ENCODE assay signal across 11 cellular contexts in the genomic region with DNA sequence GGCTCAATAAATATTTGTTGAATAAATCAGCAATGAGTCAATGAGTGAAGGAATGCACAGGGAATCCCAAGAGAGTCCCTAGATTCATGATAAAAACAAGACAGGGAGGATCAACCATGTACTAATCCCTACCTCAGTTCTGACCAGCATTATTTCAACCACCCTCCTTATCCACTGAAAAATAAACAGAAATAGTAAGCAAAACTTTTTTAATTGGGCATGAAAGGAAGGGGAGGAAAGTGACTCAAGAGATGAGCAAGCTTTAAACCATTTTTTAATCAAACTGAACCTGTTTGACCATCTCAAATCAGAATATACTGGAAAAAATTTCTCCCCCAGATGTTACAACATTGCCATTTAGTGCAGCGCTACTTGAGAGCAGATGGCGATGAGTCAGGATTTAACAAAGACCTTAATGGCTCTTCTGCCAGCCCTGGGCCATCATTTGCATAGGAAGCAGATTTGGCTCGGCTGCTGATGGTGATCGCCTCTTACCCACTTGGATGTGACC.
A peak's percentile ranks its signal among the peaks of the same experiment; 100 is the strongest.
DNase-seq lines count a peak whose midpoint lies in the region; ATAC-seq lines count a peak whose summit lies in the region.
"Had no signal": no experiment of that assay in that cellular context is flagged by ENCODE, and none has a peak within 500 bp of the region (broad histone marks: within the 10 kb centered on the region; RNA-seq: fewer than 3 reads in every experiment).

No MANE protein-coding gene starts in this region.

- no peaks in the 10 kb centered on the region for H3K9me3 Mint-ChIP-seq in activated CD4-positive, alpha-beta T cell treated with anti-CD3 and anti-CD28 coated beads, Interleukin-2, amount 10 ng/mL, durations not matched to agents 7 days and 5 days
- H3K9me3 Mint-ChIP-seq: neural crest cell had no signal

- in situ Hi-C loops in Caki2 (cut with HindIII; ENCODE audit: low pct_unique_long_range_greater_than_20kb, low sequenced_read_pairs): no loop called here

- POLR2A ChIA-PET in activated CD4-positive, alpha-beta T cell treated with anti-CD3 and anti-CD28 coated beads, Interleukin-2, amount 10 ng/mL, durations not matched to agents 7 days and 5 days (lab: Charles Lee): no interaction called here

- H3K27me3 ChIP-seq in SJSA1 (replicated peaks): no peaks in the 10 kb centered on the region

- no peaks in the 10 kb centered on the region for H3K36me3 Mint-ChIP-seq in activated CD4-positive, alpha-beta T cell treated with anti-CD3 and anti-CD28 coated beads, Interleukin-2, amount 10 ng/mL, durations not matched to agents 7 days and 5 days (ENCODE audit: low read depth)

- H3K4me3 ChIP-seq in SJSA1: no peak overlapping the region

- H3K27ac Mint-ChIP-seq in activated CD4-positive, alpha-beta T cell treated with anti-CD3 and anti-CD28 coated beads, Interleukin-2, amount 10 ng/mL, durations not matched to agents 7 days and 5 days: no peak overlapping the region

- H3K27ac ChIP-seq in SJSA1: peak overlapping the region; percentile 47; the same call in 1 of the 2 replicates

- H3K4me1 ChIP-seq in SJSA1 (replicated peaks): peaks cover 12% of the 10 kb centered on the region

- no peaks in the 10 kb centered on the region for H3K9me3 ChIP-seq in SJSA1 (replicated peaks)

- no peaks in the 10 kb centered on the region for H3K27me3 Mint-ChIP-seq in activated CD4-positive, alpha-beta T cell treated with anti-CD3 and anti-CD28 coated beads, Interleukin-2, amount 10 ng/mL, durations not matched to agents 7 days and 5 days

- H3K36me3 ChIP-seq in SJSA1: no peaks in the 10 kb centered on the region

- H3K4me3 Mint-ChIP-seq in activated CD4-positive, alpha-beta T cell treated with anti-CD3 and anti-CD28 coated beads, Interleukin-2, amount 10 ng/mL, durations not matched to agents 7 days and 5 days: no peak overlapping the region
- H3K4me3 Mint-ChIP-seq: neural crest cell had no signal

- CTCF ChIA-PET in activated CD4-positive, alpha-beta T cell treated with anti-CD3 and anti-CD28 coated beads, Interleukin-2, amount 10 ng/mL, durations not matched to agents 7 days and 5 days (lab: Charles Lee): no interaction called here

- peak; percentile 2 for DNase-seq in Caki2 (ENCODE audit: low read depth)
- peak; percentile 38 for DNase-seq in NCI-H1092 (lab: John Stamatoyannopoulos, UW)
- DNase-seq in SJSA1 (ENCODE audit: low read depth in 1 of 2, low spot score in 2 of 2): peak; percentile 44 to 65
- peak; percentile 63 for DNase-seq in iPS-NIHi7 (ENCODE audit: extremely low spot score)
- no peak for DNase-seq in activated CD4-positive, alpha-beta T cell treated with anti-CD3 and anti-CD28 coated beads, Interleukin-2, amount 10 ng/mL, durations not matched to agents 7 days and 5 days
- DNase-seq: DMS79; NK-92 treated with Interleukin-12 subunit alpha and Interleukin-12 subunit beta, amount 100 ng/mL, for 24 hours had no signal

- no peak for ATAC-seq in GM18511 (IDR thresholded peaks at IDR 0.05; ENCODE audit: unreplicated experiment)
- no peak for ATAC-seq in HG02798 (IDR thresholded peaks at IDR 0.05; ENCODE audit: poor library complexity, unreplicated experiment)
- ATAC-seq in GM21619 (IDR thresholded peaks at IDR 0.05; ENCODE audit: unreplicated experiment): no peak

- peaks cover 15% of the 10 kb centered on the region for H3K4me1 Mint-ChIP-seq in activated CD4-positive, alpha-beta T cell treated with anti-CD3 and anti-CD28 coated beads, Interleukin-2, amount 10 ng/mL, durations not matched to agents 7 days and 5 days
